19 cellular contexts compared by ENCODE assay signal in genomic region chr11:110168404-110168803, GRCh38.
A peak's percentile ranks its signal among the peaks of the same experiment; 100 is the strongest.
DNase-seq lines count a peak whose midpoint lies in the region; FAIRE-seq and TF ChIP-seq lines count a peak whose summit lies in the region.
"Had no signal": no experiment of that assay in that cellular context is flagged by ENCODE, and none has a peak within 500 bp of the region (broad histone marks: within the 10 kb centered on the region; RNA-seq: fewer than 3 reads in every experiment).

No MANE protein-coding gene starts in this region.

- TF ChIP-seq CTCF in glutamatergic neuron (IDR thresholded peaks at IDR 0.05; ENCODE audit: partially characterized antibody, unreplicated experiment) (no peak), testis (IDR thresholded peaks at IDR 0.05) (no peak)

- H3K4me1 Mint-ChIP-seq in activated CD4-positive, alpha-beta T cell treated with anti-CD3 and anti-CD28 coated beads, Interleukin-2, amount 10 ng/mL, durations not matched to agents 24 days and 14 days, result no peaks in the 10 kb centered on the region
- peaks cover 36% of the 10 kb centered on the region for H3K4me1 Mint-ChIP-seq in glutamatergic neuron (ENCODE audit: low read depth, unreplicated experiment)
- no peaks in the 10 kb centered on the region for H3K4me1 Mint-ChIP-seq in activated naive CD4-positive, alpha-beta T cell treated with anti-CD3 and anti-CD28 coated beads for 36 hours (ENCODE audit: low read depth)

- H3K4me3 Mint-ChIP-seq in activated CD4-positive, alpha-beta T cell treated with anti-CD3 and anti-CD28 coated beads, Interleukin-2, amount 10 ng/mL, durations not matched to agents 24 days and 14 days, result no peak overlapping the region
- peak overlapping the region; percentile 46 for H3K4me3 Mint-ChIP-seq in glutamatergic neuron (ENCODE audit: unreplicated experiment)
- H3K4me3 Mint-ChIP-seq in activated naive CD4-positive, alpha-beta T cell treated with anti-CD3 and anti-CD28 coated beads for 36 hours, result no peak overlapping the region
- H3K4me3 Mint-ChIP-seq: CD4-positive, alpha-beta T cell; GM23338; H9 had no signal

- peak; percentile 10 for DNase-seq in activated CD4-positive, alpha-beta T cell treated with anti-CD3 and anti-CD28 coated beads, Interleukin-2, amount 10 ng/mL, durations not matched to agents 24 days and 14 days
- DNase-seq in activated CD4-positive, alpha-beta T cell treated with anti-CD3 and anti-CD28 coated beads for 1 hour, result no peak
- DNase-seq in H54 (ENCODE audit: insufficient read length, low spot score) (no peak), glutamatergic neuron (no peak), renal cortical epithelial cell (ENCODE audit: low read depth) (peak; percentile 76), CD1c-positive myeloid dendritic cell (ENCODE audit: extremely low spot score) (no peak), testis (no peak)
- DNase-seq in activated naive CD4-positive, alpha-beta T cell treated with anti-CD3 and anti-CD28 coated beads for 36 hours, result no peak
- DNase-seq: CD4-positive, alpha-beta T cell; DMS153; DND-41; GDM1; H9; Karpas-422 had no signal

- no peak overlapping the region for H3K4me3 ChIP-seq in testis
- H3K4me3 ChIP-seq: BLaER1 treated with 17β-estradiol and CSF1 and Interleukin-3, amounts not matched to agents 10 nM and 100 nM; GM23338 had no signal

- no peaks in the 10 kb centered on the region for H3K9me3 Mint-ChIP-seq in activated CD4-positive, alpha-beta T cell treated with anti-CD3 and anti-CD28 coated beads, Interleukin-2, amount 10 ng/mL, durations not matched to agents 24 days and 14 days
- H3K9me3 Mint-ChIP-seq in glutamatergic neuron (ENCODE audit: unreplicated experiment), result peaks cover 4% of the 10 kb centered on the region
- H3K9me3 Mint-ChIP-seq in activated naive CD4-positive, alpha-beta T cell treated with anti-CD3 and anti-CD28 coated beads for 36 hours, result no peaks in the 10 kb centered on the region
- H3K9me3 Mint-ChIP-seq: CD4-positive, alpha-beta T cell; GM23338; H9 had no signal

- H3K4me1 ChIP-seq in testis, result no peaks in the 10 kb centered on the region
- H3K4me1 ChIP-seq: BLaER1 treated with 17β-estradiol and CSF1 and Interleukin-3, amounts not matched to agents 10 nM and 100 nM had no signal

- peaks cover 4% of the 10 kb centered on the region for H3K36me3 Mint-ChIP-seq in activated CD4-positive, alpha-beta T cell treated with anti-CD3 and anti-CD28 coated beads, Interleukin-2, amount 10 ng/mL, durations not matched to agents 24 days and 14 days (ENCODE audit: low read depth)
- H3K36me3 Mint-ChIP-seq in glutamatergic neuron (ENCODE audit: unreplicated experiment), result peaks cover 6% of the 10 kb centered on the region
- no peaks in the 10 kb centered on the region for H3K36me3 Mint-ChIP-seq in activated naive CD4-positive, alpha-beta T cell treated with anti-CD3 and anti-CD28 coated beads for 36 hours (ENCODE audit: low read depth)

- TF ChIP-seq POLR2A in H54 (IDR thresholded peaks at IDR 0.05; ENCODE audit: low read depth, low read length) (no peak), testis (IDR thresholded peaks at IDR 0.05) (no peak)

- H3K9me3 ChIP-seq in testis, result no peaks in the 10 kb centered on the region
- H3K9me3 ChIP-seq: BLaER1 treated with 17β-estradiol and CSF1 and Interleukin-3, amounts not matched to agents 10 nM and 100 nM had no signal

- no peak overlapping the region for H3K27ac Mint-ChIP-seq in activated CD4-positive, alpha-beta T cell treated with anti-CD3 and anti-CD28 coated beads, Interleukin-2, amount 10 ng/mL, durations not matched to agents 24 days and 14 days
- peak overlapping the region; percentile 68 for H3K27ac Mint-ChIP-seq in glutamatergic neuron (ENCODE audit: unreplicated experiment)
- no peak overlapping the region for H3K27ac Mint-ChIP-seq in activated naive CD4-positive, alpha-beta T cell treated with anti-CD3 and anti-CD28 coated beads for 36 hours
- H3K27ac Mint-ChIP-seq: CD4-positive, alpha-beta T cell; GM23338 had no signal

- peak; percentile 33 for FAIRE-seq in H54 (lab: Jason Lieb, UNC)
- FAIRE-seq: D721Med, HTR-8/SVneo had no signal

- CTCF ChIA-PET in activated naive CD4-positive, alpha-beta T cell treated with anti-CD3 and anti-CD28 coated beads for 36 hours (lab: Charles Lee), result interaction anchor here (0.6 kb wide), 1 partner anchor 13 kb away, joined by 3 read pairs; no protein-coding TSS in a partner anchor

- 57 to 75% methylated on average over 2 of the region's 2 CpGs for WGBS in testis, 2 donors

- intact Hi-C loops in activated CD4-positive, alpha-beta T cell treated with anti-CD3 and anti-CD28 coated beads, Interleukin-2, amount 10 ng/mL, durations not matched to agents 24 days and 14 days (cut with micrococcal nuclease), result no loop called here
- intact Hi-C loops in activated naive CD4-positive, alpha-beta T cell treated with anti-CD3 and anti-CD28 coated beads for 36 hours (cut with micrococcal nuclease), result no loop called here
- intact Hi-C loops in testis (cut with DNase I; ENCODE audit: low total_unique reads), result no loop called here

- H3K27me3 Mint-ChIP-seq in activated CD4-positive, alpha-beta T cell treated with anti-CD3 and anti-CD28 coated beads, Interleukin-2, amount 10 ng/mL, durations not matched to agents 24 days and 14 days, result peaks cover 18% of the 10 kb centered on the region
- peaks cover 10% of the 10 kb centered on the region for H3K27me3 Mint-ChIP-seq in glutamatergic neuron (ENCODE audit: unreplicated experiment)
- peaks cover 4% of the 10 kb centered on the region for H3K27me3 Mint-ChIP-seq in activated naive CD4-positive, alpha-beta T cell treated with anti-CD3 and anti-CD28 coated beads for 36 hours (ENCODE audit: low read depth)

- H3K27me3 ChIP-seq in testis, result no peaks in the 10 kb centered on the region
- H3K27me3 ChIP-seq: BLaER1 treated with 17β-estradiol and CSF1 and Interleukin-3, amounts not matched to agents 10 nM and 100 nM had no signal

- no peak overlapping the region for H3K27ac ChIP-seq in testis
- H3K27ac ChIP-seq: 22Rv1; BLaER1 treated with 17β-estradiol and CSF1 and Interleukin-3, amounts not matched to agents 10 nM and 100 nM had no signal

- no peaks in the 10 kb centered on the region for H3K36me3 ChIP-seq in testis (ENCODE audit: low read depth, missing control alignments)

Comparison
In these comparisons a context has a peak if more than half of its experiments do, and no peak if none do; other contexts are left out.
1. DNase-seq: peak in activated CD4-positive, alpha-beta T cell treated with anti-CD3 and anti-CD28 coated beads, Interleukin-2, amount 10 ng/mL, durations not matched to agents 24 days and 14 days (single experiment) and renal cortical epithelial cell (single experiment); none in activated CD4-positive, alpha-beta T cell treated with anti-CD3 and anti-CD28 coated beads for 1 hour (single experiment), H54 (single experiment), glutamatergic neuron (single experiment), activated naive CD4-positive, alpha-beta T cell treated with anti-CD3 and anti-CD28 coated beads for 36 hours (single experiment), CD1c-positive myeloid dendritic cell (single experiment) and testis (single experiment).